In the genomic region with DNA sequence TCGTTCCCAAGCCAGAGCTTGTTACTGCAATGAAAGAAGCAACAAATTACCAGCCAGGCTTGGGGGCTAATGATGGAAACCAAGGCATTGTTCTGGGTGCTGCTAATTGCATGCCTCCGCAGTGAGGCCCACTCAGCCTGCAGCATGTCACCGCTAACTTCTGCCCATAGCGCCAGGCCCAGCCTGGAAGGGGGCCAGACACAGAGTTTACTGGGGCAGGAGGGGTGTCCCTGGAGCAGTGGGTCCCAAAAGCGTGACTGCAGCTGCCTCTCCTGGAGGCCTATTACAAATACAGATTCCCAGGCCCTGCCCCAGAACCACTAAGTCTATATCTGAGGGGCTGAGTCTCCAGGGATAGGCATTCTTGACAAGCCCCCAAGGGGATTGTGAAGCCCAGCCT, we compare ENCODE assay signal across 18 cellular contexts.
"Had no signal": no experiment of that assay in that cellular context is flagged by ENCODE, and none has a peak within 500 bp of the region (broad histone marks: within the 10 kb centered on the region; RNA-seq: fewer than 3 reads in every experiment).

No MANE protein-coding gene starts in this region.

- ATAC-seq: activated CD4-positive, alpha-beta T cell treated with anti-CD3 and anti-CD28 coated beads for 36 hours; esophagus mucosa; gastrocnemius medialis; naive thymus-derived CD4-positive, alpha-beta T cell; pancreas; stimulated activated naive B cell treated with anti-CD40 and anti-IgM and Interleukin-4, amounts not matched to agents 10 μg/mL and 1 μg/mL and 100 μg/mL, for 72 hours; T-cell; WTC11 had no signal

- H3K4me3 ChIP-seq: gastrocnemius medialis, pancreas, sigmoid colon, thoracic aorta had no signal

- DNase-seq: activated CD4-positive, alpha-beta T cell treated with anti-CD3 and anti-CD28 coated beads for 36 hours; activated CD4-positive, alpha-beta T cell treated with anti-CD3 and anti-CD28 coated beads, Interleukin-2, amount 50 U/mL, for 48 hours; activated naive CD4-positive, alpha-beta T cell treated with anti-CD3 and anti-CD28 coated beads for 36 hours; cortex of kidney; gastrocnemius medialis; kidney glomerular epithelial cell; mesendoderm; naive thymus-derived CD4-positive, alpha-beta T cell; sigmoid colon; stimulated activated naive B cell treated with anti-CD40 and anti-IgM and Interleukin-4, amounts not matched to agents 10 μg/mL and 1 μg/mL and 100 μg/mL, for 72 hours; T-cell had no signal

- H3K4me3 Mint-ChIP-seq: activated CD4-positive, alpha-beta T cell treated with anti-CD3 and anti-CD28 coated beads for 36 hours; activated naive CD4-positive, alpha-beta T cell treated with anti-CD3 and anti-CD28 coated beads for 36 hours; brain; central memory CD8-positive, alpha-beta T cell; naive thymus-derived CD4-positive, alpha-beta T cell; stimulated activated naive B cell treated with anti-CD40 and anti-IgM and Interleukin-4, amounts not matched to agents 10 μg/mL and 1 μg/mL and 100 μg/mL, for 72 hours; T-cell; WTC11 had no signal

- H3K4me1 ChIP-seq: gastrocnemius medialis, sigmoid colon had no signal

- H3K27me3 ChIP-seq: pancreas had no signal

- H3K9me3 ChIP-seq: gastrocnemius medialis, neutrophil, pancreas, sigmoid colon, thoracic aorta had no signal

- H3K27ac Mint-ChIP-seq: activated CD4-positive, alpha-beta T cell treated with anti-CD3 and anti-CD28 coated beads for 36 hours; activated naive CD4-positive, alpha-beta T cell treated with anti-CD3 and anti-CD28 coated beads for 36 hours; brain; stimulated activated naive B cell treated with anti-CD40 and anti-IgM and Interleukin-4, amounts not matched to agents 10 μg/mL and 1 μg/mL and 100 μg/mL, for 72 hours; T-cell; WTC11 had no signal

- H3K36me3 Mint-ChIP-seq: brain; naive thymus-derived CD4-positive, alpha-beta T cell; stimulated activated naive B cell treated with anti-CD40 and anti-IgM and Interleukin-4, amounts not matched to agents 10 μg/mL and 1 μg/mL and 100 μg/mL, for 72 hours; T-cell; WTC11 had no signal

- H3K36me3 ChIP-seq: gastrocnemius medialis, neutrophil, pancreas, sigmoid colon, thoracic aorta had no signal

- H3K9me3 Mint-ChIP-seq: activated naive CD4-positive, alpha-beta T cell treated with anti-CD3 and anti-CD28 coated beads for 36 hours; central memory CD8-positive, alpha-beta T cell; naive thymus-derived CD4-positive, alpha-beta T cell; stimulated activated naive B cell treated with anti-CD40 and anti-IgM and Interleukin-4, amounts not matched to agents 10 μg/mL and 1 μg/mL and 100 μg/mL, for 72 hours; T-cell; WTC11 had no signal

- H3K27ac ChIP-seq: gastrocnemius medialis, neutrophil, sigmoid colon, thoracic aorta had no signal
